In genomic region chr18:31683106-31683505, GRCh38 we compare ENCODE assay signal across 8 cellular contexts. TPM values are rescaled to one million over a fixed set of nuclear protein-coding genes. Genes with fewer than 3 reads are reported as not detected.
DNase-seq lines count a peak whose midpoint lies in the region; ATAC-seq, FAIRE-seq and TF ChIP-seq lines count a peak whose summit lies in the region.
"Had no signal": no experiment of that assay in that cellular context is flagged by ENCODE, and none has a peak within 500 bp of the region (broad histone marks: within the 10 kb centered on the region; RNA-seq: fewer than 3 reads in every experiment).

No MANE protein-coding gene starts in this region.

- no peak overlapping the region for H3K4me3 ChIP-seq in K562

- no peak overlapping the region for H4K91ac ChIP-seq in H9 (ENCODE audit: insufficient read length, low read depth, low read length)

- ATAC-seq in K562, result no peak
- ATAC-seq in natural killer cell treated with Interleukin-12 subunit alpha and Interleukin-12 subunit beta and Interleukin-15 and Interleukin-18, amount 100 ng/mL, for 72 hours, result no peak
- ATAC-seq in GM18907 (IDR thresholded peaks at IDR 0.05; ENCODE audit: unreplicated experiment), result no peak

- H3K23ac ChIP-seq in H9 (ENCODE audit: insufficient read length, low read depth, low read length), result no peak overlapping the region

- no peak overlapping the region for H2BK12ac ChIP-seq in H9 (ENCODE audit: insufficient read length, low read depth, low read length)

- TF ChIP-seq EP300 in K562 (IDR thresholded peaks at IDR 0.05; ENCODE audit: low read length), result no peak

- H3K18ac ChIP-seq in H9 (ENCODE audit: insufficient read length, low read depth, low read length), result no peak overlapping the region

- no peak overlapping the region for H3K14ac ChIP-seq in H9 (ENCODE audit: insufficient read depth, low read length)

- peaks cover 18% of the 10 kb centered on the region for H3K4me1 ChIP-seq in H9 (ENCODE audit: insufficient read depth, low read length)
- H3K4me1 ChIP-seq in K562 (replicated peaks in 1 of 2; ENCODE audit: control insufficient read depth in 2 of 2, insufficient read depth in 2 of 2, low read length in 2 of 2), result peaks cover 0 to 12% of the 10 kb centered on the region in 2 experiments; a peak in 1 of 5 replicates

- peaks cover 49% of the 10 kb centered on the region for H3K4me1 Mint-ChIP-seq in Calu3 (ENCODE audit: low read depth, unreplicated experiment)
- H3K4me1 Mint-ChIP-seq in H9, result peaks cover 58 to 69% of the 10 kb centered on the region in 2 experiments
- H3K4me1 Mint-ChIP-seq in natural killer cell treated with Interleukin-12 subunit alpha and Interleukin-12 subunit beta and Interleukin-15 and Interleukin-18, amount 100 ng/mL, for 72 hours (ENCODE audit: low read depth in 2 of 2), result peaks cover 44 to 54% of the 10 kb centered on the region in 2 donors

- POLR2A ChIA-PET in K562 (lab: Yijun Ruan, JAX), result no interaction called here

- TF ChIP-seq POLR2A in K562 (conservative IDR thresholded peaks at IDR 0.05), result no peak

- CTCF ChIA-PET in Calu3 (lab: Charles Lee) (interaction anchor here (1.1 kb wide), 1 partner anchor 28 kb away, joined by 3 read pairs; no protein-coding TSS in a partner anchor), K562 (lab: Yijun Ruan, JAX; ENCODE audit: low intra/inter-chr PET ratio) (no interaction called here)

- no peaks in the 10 kb centered on the region for H3K9me3 ChIP-seq in H9 (ENCODE audit: control insufficient read depth, low read depth, low read length)
- H3K9me3 ChIP-seq in K562 (replicated peaks; ENCODE audit: control insufficient read depth, insufficient read depth, low read depth, low read length), result no peaks in the 10 kb centered on the region; the same call in 1 of the 2 replicates

- no peak overlapping the region for H2BK15ac ChIP-seq in H9 (ENCODE audit: low read depth, low read length)

- H2BK20ac ChIP-seq in H9 (ENCODE audit: low read depth, low read length, poor library complexity, severe bottlenecking), result no peak overlapping the region

- H3K27me3 ChIP-seq in H9 (ENCODE audit: insufficient read depth, low read length) (no peaks in the 10 kb centered on the region), K562 (ENCODE audit: control insufficient read depth in 2 of 2, insufficient read depth in 2 of 2, low read length in 2 of 2) (peaks cover 2 to 8% of the 10 kb centered on the region in 2 experiments; a peak in 2 of 5 replicates)

- H3K9me3 Mint-ChIP-seq in Calu3 (ENCODE audit: low read depth, unreplicated experiment) (no peaks in the 10 kb centered on the region), H9 (no peaks in the 10 kb centered on the region; a peak in 1 of 5 replicates)
- H3K9me3 Mint-ChIP-seq in natural killer cell treated with Interleukin-12 subunit alpha and Interleukin-12 subunit beta and Interleukin-15 and Interleukin-18, amount 100 ng/mL, for 72 hours, result no peaks in the 10 kb centered on the region

- H2AK5ac ChIP-seq in H9 (ENCODE audit: insufficient read length, low read length), result no peak overlapping the region

- intact Hi-C loops in Calu3 (cut with micrococcal nuclease; ENCODE audit: unreplicated experiment) (no loop called here), K562 (cut with micrococcal nuclease) (no loop called here)

- no peaks in the 10 kb centered on the region for H3K36me3 ChIP-seq in K562 (ENCODE audit: control insufficient read depth, insufficient read depth, low read length)

- no peak for DNase-seq in Calu3
- DNase-seq in H9, result no peak
- DNase-seq in K562 (ENCODE audit: extremely low read depth in 1 of 4, low spot score in 3 of 4), result no peak
- DNase-seq in natural killer cell treated with Interleukin-12 subunit alpha and Interleukin-12 subunit beta and Interleukin-15 and Interleukin-18, amount 100 ng/mL, for 72 hours (ENCODE audit: low spot score), result no peak
- DNase-seq in SHP77 treated with DMSO at 0.1 percent for 48 hours (lab: John Stamatoyannopoulos, UW), result no peak
- DNase-seq in NCI-H1694 (lab: John Stamatoyannopoulos, UW), result no peak
- DNase-seq: T1000 had no signal

- no peak for TF ChIP-seq CTCF in Calu3 (IDR thresholded peaks at IDR 0.05; ENCODE audit: unreplicated experiment)
- no peak for TF ChIP-seq CTCF in H9 (conservative IDR thresholded peaks at IDR 0.05)
- TF ChIP-seq CTCF in K562 (IDR thresholded peaks at IDR 0.05 in 2 of 3, conservative IDR thresholded peaks at IDR 0.05 in 1 of 3; ENCODE audit: insufficient read depth in 2 of 3, low read depth in 1 of 3, low read length in 3 of 3), result no peak

- no peak overlapping the region for H2AFZ ChIP-seq in H9 (ENCODE audit: low read length)
- H2AFZ ChIP-seq in K562 (ENCODE audit: low read depth, low read length), result no peak overlapping the region

- peaks cover 7% of the 10 kb centered on the region for H3K79me1 ChIP-seq in H9 (ENCODE audit: insufficient read depth, low read depth, low read length, poor library complexity, severe bottlenecking)

- no peak for TF ChIP-seq RAD21 in K562 (CRISPR knock-in tag; conservative IDR thresholded peaks at IDR 0.05 in 1 of 2, IDR thresholded peaks at IDR 0.05 in 1 of 2)

- BruUV-seq in Calu3 (replicated peaks; lab: Mats Ljungman, UMichigan) (no TSS peak), K562 (replicated peaks; lab: Mats Ljungman, UMichigan) (no TSS peak)

- H3T11ph ChIP-seq in H9 (ENCODE audit: low read length), result no peak overlapping the region

- no peak overlapping the region for H3K27ac Mint-ChIP-seq in Calu3 (ENCODE audit: unreplicated experiment)
- no peak overlapping the region for H3K27ac Mint-ChIP-seq in H9
- H3K27ac Mint-ChIP-seq in natural killer cell treated with Interleukin-12 subunit alpha and Interleukin-12 subunit beta and Interleukin-15 and Interleukin-18, amount 100 ng/mL, for 72 hours, result peak overlapping the region; percentile 53 to 70

- no peak overlapping the region for H3K27ac ChIP-seq in H9 (ENCODE audit: insufficient read length, low read depth, low read length)
- H3K27ac ChIP-seq in K562 (ENCODE audit: extremely low read depth, low read depth, low read length), result no peak overlapping the region

- peaks cover 37% of the 10 kb centered on the region; the same call in 1 of the 2 replicates for H3K79me2 ChIP-seq in H9 (ENCODE audit: insufficient read depth, low read length)
- H3K79me2 ChIP-seq in K562 (ENCODE audit: control insufficient read depth, insufficient read depth, low read length), result no peaks in the 10 kb centered on the region

- H3K9ac ChIP-seq in H9 (ENCODE audit: extremely low read depth, insufficient read length, low read length), result peak overlapping the region; percentile 91
- no peak overlapping the region for H3K9ac ChIP-seq in K562 (ENCODE audit: insufficient read depth in 1 of 2, low read depth in 2 of 2, low read length in 2 of 2)

- H3K4me2 ChIP-seq in H9 (ENCODE audit: insufficient read depth, insufficient read length, low read length) (peak overlapping the region; percentile 97), K562 (ENCODE audit: insufficient read depth, low read length) (no peak overlapping the region)

- H3K4me3 Mint-ChIP-seq in Calu3 (ENCODE audit: low read depth, unreplicated experiment) (peak overlapping the region; percentile 99), H9 (peak overlapping the region; percentile 83 to 99)
- H3K4me3 Mint-ChIP-seq in natural killer cell treated with Interleukin-12 subunit alpha and Interleukin-12 subunit beta and Interleukin-15 and Interleukin-18, amount 100 ng/mL, for 72 hours, result peak overlapping the region; percentile 97

- no peaks in the 10 kb centered on the region for H3K9me1 ChIP-seq in K562 (ENCODE audit: control insufficient read depth, insufficient read depth, low read length)

- FAIRE-seq in K562 (lab: Jason Lieb, UNC), result no peak

- no peak overlapping the region for H4K5ac ChIP-seq in H9 (ENCODE audit: insufficient read length, low read depth, low read length)

- no peak overlapping the region for H2BK5ac ChIP-seq in H9 (ENCODE audit: insufficient read length, low read length)

- H3K56ac ChIP-seq in H9 (ENCODE audit: insufficient read length, low read depth, low read length), result no peak overlapping the region

- no peaks in the 10 kb centered on the region for H4K20me1 ChIP-seq in H9 (ENCODE audit: control insufficient read depth, insufficient read depth, insufficient read length)
- H4K20me1 ChIP-seq in K562 (replicated peaks; ENCODE audit: control insufficient read depth, insufficient read depth, low read length), result no peaks in the 10 kb centered on the region

- no peak overlapping the region for H4K8ac ChIP-seq in H9 (replicated peaks; ENCODE audit: insufficient read length, low read depth, low read length)

- H3K27me3 Mint-ChIP-seq in Calu3 (ENCODE audit: unreplicated experiment) (no peaks in the 10 kb centered on the region), H9 (ENCODE audit: low read depth) (no peaks in the 10 kb centered on the region)
- peaks cover 0 to 5% of the 10 kb centered on the region in 2 donors for H3K27me3 Mint-ChIP-seq in natural killer cell treated with Interleukin-12 subunit alpha and Interleukin-12 subunit beta and Interleukin-15 and Interleukin-18, amount 100 ng/mL, for 72 hours

- in situ Hi-C loops in K562 (cut with MboI), result no loop called here

- no peak overlapping the region for H2BK120ac ChIP-seq in H9 (ENCODE audit: low read depth, low read length, poor library complexity, severe bottlenecking)

- WGBS in H9 (ENCODE audit: extremely low coverage, insufficient read length, low lambda C conversion rate), result no CpG with 5 or more reads among the region's 5 CpGs
- 10% methylated on average over 5 of the region's 5 CpGs for WGBS in K562 (ENCODE audit: insufficient coverage, low coverage, missing lambda C conversion rate)

- peaks cover 11% of the 10 kb centered on the region for H3K23me2 ChIP-seq in H9 (ENCODE audit: insufficient read length, low read depth, low read length, poor library complexity, severe bottlenecking)

- no peak overlapping the region for H3K4ac ChIP-seq in H9 (ENCODE audit: low read depth, low read length)

- peaks cover 27% of the 10 kb centered on the region for H3K36me3 Mint-ChIP-seq in Calu3 (ENCODE audit: insufficient read depth, unreplicated experiment)
- peaks cover 0 to 3% (median 0%) of the 10 kb centered on the region in 3 experiments; a peak in 2 of 7 replicates for H3K36me3 Mint-ChIP-seq in H9 (ENCODE audit: insufficient read depth in 1 of 3, low read depth in 3 of 3)
- no peaks in the 10 kb centered on the region for H3K36me3 Mint-ChIP-seq in natural killer cell treated with Interleukin-12 subunit alpha and Interleukin-12 subunit beta and Interleukin-15 and Interleukin-18, amount 100 ng/mL, for 72 hours

RNA-seq across cellular contexts. Expression of gene B4GALT6, which starts 1.3 kb away (rescaled TPM):
- total RNA-seq in Calu3 (2022) (11.1 and 22.0 TPM in 2 replicates), H9 (2021) (34.0 and 34.1 TPM in 2 replicates), K562 (2014; rRNA removed) (0.05 and 0.08 TPM in 2 replicates), K562 (2014; rRNA removed; fragmentation: Illumina TruSeq; extraction: Trizol) (0.11 and 0.16 TPM in 2 replicates), K562 (2015; rRNA removed; fragmentation: Illumina TruSeq; extraction: Trizol) (0.04 and 0.07 TPM in 2 replicates), K562 (2021) (0.18 and 0.27 TPM in 2 replicates)
- total RNA-seq in K562 (2011; cell fraction: chromatin; rRNA removed; ENCODE audit: low replicate concordance), result not detected in 2 replicates
- 0.13 TPM in 1 of 2 replicates, not detected in the other for total RNA-seq in K562 (2011; cell fraction: nucleolus; rRNA removed)
- total RNA-seq in K562 (2011; cell fraction: nucleoplasm; rRNA removed), result 0.22 TPM in 1 of 2 replicates, not detected in the other
- polyA plus RNA-seq in K562 (2011; rRNA removed) (0.18 and 0.47 TPM in 2 replicates), K562 (2014; fragmentation: Illumina TruSeq; extraction: Trizol) (0.07 and 0.18 TPM in 2 replicates), K562 (2014; fragmentation: Nextera tagmentation; extraction: Ambion mirVana) (under 1 TPM; 0.03 to 0.04 TPM), K562 (2014; rRNA removed) (0.08 and 0.09 TPM in 2 replicates)
- polyA plus RNA-seq in K562 (2011; cell fraction: cytosol; rRNA removed), result 0.18 TPM in 1 of 2 replicates, not detected in the other
- 0.07 and 0.76 TPM in 2 replicates for polyA plus RNA-seq in K562 (2011; cell fraction: nucleus; rRNA removed)
- 0.17 and 0.68 TPM in 2 replicates for polyA plus RNA-seq in K562 (2012)
- polyA minus RNA-seq in K562 (2011; rRNA and poly(A)+ RNA removed), result 0.21 and 0.69 TPM in 2 replicates
- polyA minus RNA-seq in K562 (2011; cell fraction: cytosol; rRNA and poly(A)+ RNA removed), result not detected in 2 replicates
- 0.22 TPM in 1 of 2 replicates, not detected in the other for polyA minus RNA-seq in K562 (2011; cell fraction: nucleus; rRNA and poly(A)+ RNA removed)
- total RNA-seq in natural killer cell treated with Interleukin-12 subunit alpha and Interleukin-12 subunit beta and Interleukin-15 and Interleukin-18, amount 100 ng/mL, for 72 hours, result 10 to 100 TPM in 1 of 2 donors, 1 to 10 TPM in 1; 2.3 to 23.6 TPM

Comparison
In these comparisons a context has a peak if more than half of its experiments do, and no peak if none do; other contexts are left out.
1. H3K27ac Mint-ChIP-seq: peak in natural killer cell treated with Interleukin-12 subunit alpha and Interleukin-12 subunit beta and Interleukin-15 and Interleukin-18, amount 100 ng/mL, for 72 hours (2 of 2); none in Calu3 (single experiment) and H9 (0 of 3).
2. Peak in every context shown above with its lines, with median percentiles within 50 percentile points of each other: H3K4me3 Mint-ChIP-seq.